ENCODE assay signal across 10 cellular contexts in the genomic region with DNA sequence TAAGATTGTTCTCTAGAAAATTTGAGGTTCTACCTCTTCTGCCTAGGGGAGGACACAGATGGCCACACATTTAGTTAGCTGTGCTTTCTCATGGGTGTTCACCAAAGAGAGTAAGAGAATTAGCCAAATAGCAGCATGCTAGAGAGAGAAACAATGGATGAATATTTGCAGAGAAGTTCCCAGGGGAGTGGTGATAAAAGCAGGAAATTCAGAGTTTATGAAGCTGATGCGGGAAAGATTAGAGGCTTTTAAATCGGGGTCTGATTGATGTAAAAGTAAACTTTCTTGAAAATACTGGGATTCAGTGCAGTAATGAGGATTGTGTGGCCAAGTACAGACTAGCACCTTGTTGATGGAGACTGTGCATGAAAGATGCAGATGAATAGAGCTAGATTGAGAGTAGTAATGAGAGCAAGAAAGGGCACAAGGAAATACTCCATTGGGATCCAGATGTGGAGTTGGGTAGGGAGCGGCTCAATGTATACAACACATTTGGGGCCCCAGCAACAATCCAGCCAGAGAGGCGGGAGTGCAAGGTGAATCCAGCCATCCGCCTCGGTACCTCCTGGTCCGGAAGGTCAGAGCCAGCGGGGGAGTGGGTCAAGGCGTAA. TPM values are rescaled to one million over a fixed set of nuclear protein-coding genes. Genes with fewer than 3 reads are reported as not detected.
DNase-seq lines count a peak whose midpoint lies in the region; ATAC-seq and TF ChIP-seq lines count a peak whose summit lies in the region.
"Had no signal": no experiment of that assay in that cellular context is flagged by ENCODE, and none has a peak within 500 bp of the region (broad histone marks: within the 10 kb centered on the region; RNA-seq: fewer than 3 reads in every experiment).

No MANE protein-coding gene starts in this region.

- H3K36me3 Mint-ChIP-seq in activated naive CD4-positive, alpha-beta T cell treated with anti-CD3 and anti-CD28 coated beads, Interleukin-2, amount 10 ng/mL, durations not matched to agents 7 days and 5 days: peaks cover 16% of the 10 kb centered on the region
- H3K36me3 Mint-ChIP-seq in activated naive CD4-positive, alpha-beta T cell treated with anti-CD3 and anti-CD28 coated beads, Interleukin-2, amount 50 U/mL, for 72 hours: peaks cover 15 to 20% of the 10 kb centered on the region in 2 donors
- H3K36me3 Mint-ChIP-seq in T-helper 17 cell (ENCODE audit: low read depth): peaks cover 10% of the 10 kb centered on the region

- no peak for ATAC-seq in activated naive CD4-positive, alpha-beta T cell treated with anti-CD3 and anti-CD28 coated beads, Interleukin-2, amount 50 U/mL, for 72 hours
- ATAC-seq in T-helper 17 cell: no peak
- no peak for ATAC-seq in stimulated activated naive CD8-positive, alpha-beta T cell treated with anti-CD3 and anti-CD28 coated beads, Interleukin-15, amount 100 ng/mL, for 72 hours
- no peak for ATAC-seq in body of pancreas

- no peak overlapping the region for H3K4me2 ChIP-seq in Karpas-422 (ENCODE audit: low read depth, low read length, poor library complexity, severe bottlenecking)

- H3K36me3 ChIP-seq in iPS DF 6.9 (ENCODE audit: control insufficient read depth, insufficient read depth, low read length) (no peaks in the 10 kb centered on the region), Karpas-422 (ENCODE audit: insufficient read depth, low read length) (no peaks in the 10 kb centered on the region), body of pancreas (replicated peaks in 1 of 2; ENCODE audit: insufficient read depth in 1 of 2, low read depth in 2 of 2) (no peaks in the 10 kb centered on the region)

- H3K4me3 ChIP-seq in iPS DF 6.9 (ENCODE audit: low read length) (peak overlapping the region; percentile 54; the same call in 1 of the 2 replicates), Karpas-422 (ENCODE audit: low read length) (no peak overlapping the region), body of pancreas (no peak overlapping the region)

- no peak for TF ChIP-seq CTCF in body of pancreas (IDR thresholded peaks at IDR 0.05)

- TF ChIP-seq POLR2A in body of pancreas (IDR thresholded peaks at IDR 0.05): no peak

- peaks cover 58% of the 10 kb centered on the region for H3K27me3 ChIP-seq in iPS DF 6.9 (ENCODE audit: control insufficient read depth, insufficient read depth, low read length)
- no peaks in the 10 kb centered on the region for H3K27me3 ChIP-seq in Karpas-422 (ENCODE audit: low read length)
- peaks cover 9 to 62% of the 10 kb centered on the region in 2 donors for H3K27me3 ChIP-seq in body of pancreas

- H3K27me3 Mint-ChIP-seq in activated naive CD4-positive, alpha-beta T cell treated with anti-CD3 and anti-CD28 coated beads, Interleukin-2, amount 10 ng/mL, durations not matched to agents 7 days and 5 days: peaks cover 87% of the 10 kb centered on the region
- peaks cover 57% of the 10 kb centered on the region for H3K27me3 Mint-ChIP-seq in T-helper 17 cell
- H3K27me3 Mint-ChIP-seq in stimulated activated naive CD8-positive, alpha-beta T cell treated with anti-CD3 and anti-CD28 coated beads, Interleukin-15, amount 100 ng/mL, for 72 hours: peaks cover 85% of the 10 kb centered on the region

- H3K27ac ChIP-seq in iPS DF 6.9 (ENCODE audit: low read length): no peak overlapping the region
- no peak overlapping the region for H3K27ac ChIP-seq in Karpas-422 (ENCODE audit: low read length)
- no peak overlapping the region for H3K27ac ChIP-seq in body of pancreas

- intact Hi-C loops in body of pancreas (cut with DNase I): no loop called here

- no peak for DNase-seq in activated naive CD4-positive, alpha-beta T cell treated with anti-CD3 and anti-CD28 coated beads, Interleukin-2, amount 10 ng/mL, durations not matched to agents 7 days and 5 days
- no peak for DNase-seq in activated naive CD4-positive, alpha-beta T cell treated with anti-CD3 and anti-CD28 coated beads, Interleukin-2, amount 50 U/mL, for 72 hours (ENCODE audit: low spot score in 2 of 2)
- DNase-seq in T-helper 17 cell: no peak
- DNase-seq in iPS DF 6.9 (ENCODE audit: low read depth, low spot score): no peak
- DNase-seq in stimulated activated naive CD8-positive, alpha-beta T cell treated with anti-CD3 and anti-CD28 coated beads, Interleukin-15, amount 100 ng/mL, for 72 hours: no peak
- DNase-seq in Karpas-422: no peak
- DNase-seq in body of pancreas: no peak
- no peak for DNase-seq in HuH-7.5 (ENCODE audit: low spot score)
- DNase-seq: NCI-H1417 treated with DMSO at 0.1 percent for 48 hours had no signal

- WGBS in iPS DF 6.9 (ENCODE audit: insufficient coverage, insufficient read length): no CpG with 5 or more reads among the region's 9 CpGs
- WGBS in body of pancreas, 2 donors: 29 to 49% methylated on average over 9 of the region's 9 CpGs

- no peaks in the 10 kb centered on the region for H3K79me2 ChIP-seq in Karpas-422 (ENCODE audit: low read length)

- H3K9ac ChIP-seq in Karpas-422 (ENCODE audit: low read length): no peak overlapping the region

- no peak overlapping the region for H3K27ac Mint-ChIP-seq in activated naive CD4-positive, alpha-beta T cell treated with anti-CD3 and anti-CD28 coated beads, Interleukin-2, amount 10 ng/mL, durations not matched to agents 7 days and 5 days
- no peak overlapping the region for H3K27ac Mint-ChIP-seq in activated naive CD4-positive, alpha-beta T cell treated with anti-CD3 and anti-CD28 coated beads, Interleukin-2, amount 50 U/mL, for 72 hours
- no peak overlapping the region for H3K27ac Mint-ChIP-seq in T-helper 17 cell
- H3K27ac Mint-ChIP-seq in stimulated activated naive CD8-positive, alpha-beta T cell treated with anti-CD3 and anti-CD28 coated beads, Interleukin-15, amount 100 ng/mL, for 72 hours: peak overlapping the region; percentile 22 to 28

- peaks cover 38% of the 10 kb centered on the region for H3K4me1 Mint-ChIP-seq in activated naive CD4-positive, alpha-beta T cell treated with anti-CD3 and anti-CD28 coated beads, Interleukin-2, amount 10 ng/mL, durations not matched to agents 7 days and 5 days
- H3K4me1 Mint-ChIP-seq in T-helper 17 cell: peaks cover 20% of the 10 kb centered on the region
- H3K4me1 Mint-ChIP-seq in stimulated activated naive CD8-positive, alpha-beta T cell treated with anti-CD3 and anti-CD28 coated beads, Interleukin-15, amount 100 ng/mL, for 72 hours: peaks cover 36% of the 10 kb centered on the region

- no peaks in the 10 kb centered on the region for H3K9me2 ChIP-seq in Karpas-422 (replicated peaks; ENCODE audit: insufficient read depth, low read length)

- H4K20me1 ChIP-seq in Karpas-422 (ENCODE audit: insufficient read depth, low read depth, low read length): no peaks in the 10 kb centered on the region

- no peaks in the 10 kb centered on the region for H3K9me3 Mint-ChIP-seq in activated naive CD4-positive, alpha-beta T cell treated with anti-CD3 and anti-CD28 coated beads, Interleukin-2, amount 10 ng/mL, durations not matched to agents 7 days and 5 days
- no peaks in the 10 kb centered on the region for H3K9me3 Mint-ChIP-seq in activated naive CD4-positive, alpha-beta T cell treated with anti-CD3 and anti-CD28 coated beads, Interleukin-2, amount 50 U/mL, for 72 hours
- H3K9me3 Mint-ChIP-seq in stimulated activated naive CD8-positive, alpha-beta T cell treated with anti-CD3 and anti-CD28 coated beads, Interleukin-15, amount 100 ng/mL, for 72 hours: no peaks in the 10 kb centered on the region

- CTCF ChIA-PET in activated naive CD4-positive, alpha-beta T cell treated with anti-CD3 and anti-CD28 coated beads, Interleukin-2, amount 10 ng/mL, durations not matched to agents 7 days and 5 days (lab: Charles Lee): interaction anchor here (1.6 kb wide), 1 partner anchor 12 kb away, joined by 4 read pairs; no protein-coding TSS in a partner anchor

- no peak overlapping the region for H2AFZ ChIP-seq in Karpas-422 (ENCODE audit: low read length)

- H3K4me3 Mint-ChIP-seq in activated naive CD4-positive, alpha-beta T cell treated with anti-CD3 and anti-CD28 coated beads, Interleukin-2, amount 10 ng/mL, durations not matched to agents 7 days and 5 days: peak overlapping the region; percentile 53
- H3K4me3 Mint-ChIP-seq in T-helper 17 cell: peak overlapping the region; percentile 86
- H3K4me3 Mint-ChIP-seq in stimulated activated naive CD8-positive, alpha-beta T cell treated with anti-CD3 and anti-CD28 coated beads, Interleukin-15, amount 100 ng/mL, for 72 hours: peak overlapping the region; percentile 67 to 78

- H3K9me3 ChIP-seq in T-helper 17 cell (ENCODE audit: control insufficient read depth, low read length, poor library complexity, severe bottlenecking) (no peaks in the 10 kb centered on the region), iPS DF 6.9 (ENCODE audit: control insufficient read depth, insufficient read depth, low read length) (no peaks in the 10 kb centered on the region), Karpas-422 (ENCODE audit: low read length) (no peaks in the 10 kb centered on the region), body of pancreas (no peaks in the 10 kb centered on the region)

- peaks cover 11% of the 10 kb centered on the region for H3K4me1 ChIP-seq in iPS DF 6.9 (ENCODE audit: control insufficient read depth, insufficient read depth, low read length)
- H3K4me1 ChIP-seq in Karpas-422 (ENCODE audit: low read length): no peaks in the 10 kb centered on the region
- H3K4me1 ChIP-seq in body of pancreas: peaks cover 43% of the 10 kb centered on the region

RNA-seq across cellular contexts. Expression of gene ISL2, which starts 8.8 kb away (rescaled TPM):
- not detected for total RNA-seq in activated naive CD4-positive, alpha-beta T cell treated with anti-CD3 and anti-CD28 coated beads, Interleukin-2, amount 50 U/mL, for 72 hours
- total RNA-seq in T-helper 17 cell: not detected
- 8.3 and 8.7 TPM in 2 replicates for total RNA-seq in Karpas-422 (2014; rRNA removed; shearing (Covaris generic); ENCODE audit: low replicate concordance)
- total RNA-seq in body of pancreas: not detected
- total RNA-seq: temporal lobe had no signal

RNA-seq across cellular contexts. Expression of gene ETFA, which starts 34.1 kb away (rescaled TPM):
- total RNA-seq in activated naive CD4-positive, alpha-beta T cell treated with anti-CD3 and anti-CD28 coated beads, Interleukin-2, amount 50 U/mL, for 72 hours: 100 to 1,000 TPM; 164 to 173 TPM
- total RNA-seq in T-helper 17 cell (10 to 100 TPM; 37.0 to 68.2 TPM), body of pancreas (10 to 100 TPM; 38.6 to 62.8 TPM)
- total RNA-seq in Karpas-422 (2014; rRNA removed; shearing (Covaris generic); ENCODE audit: low replicate concordance): 128 and 170 TPM in 2 replicates

Comparison
In these comparisons a context has a peak if more than half of its experiments do, and no peak if none do; other contexts are left out.
1. H3K27ac Mint-ChIP-seq: peak in stimulated activated naive CD8-positive, alpha-beta T cell treated with anti-CD3 and anti-CD28 coated beads, Interleukin-15, amount 100 ng/mL, for 72 hours (2 of 2); none in activated naive CD4-positive, alpha-beta T cell treated with anti-CD3 and anti-CD28 coated beads, Interleukin-2, amount 10 ng/mL, durations not matched to agents 7 days and 5 days (single experiment), activated naive CD4-positive, alpha-beta T cell treated with anti-CD3 and anti-CD28 coated beads, Interleukin-2, amount 50 U/mL, for 72 hours (0 of 2) and T-helper 17 cell (single experiment).
2. Peak in every context shown above with its lines, with median percentiles within 50 percentile points of each other: H3K4me3 Mint-ChIP-seq.